ENCODE assay signal across 8 cellular contexts in the genomic region with DNA sequence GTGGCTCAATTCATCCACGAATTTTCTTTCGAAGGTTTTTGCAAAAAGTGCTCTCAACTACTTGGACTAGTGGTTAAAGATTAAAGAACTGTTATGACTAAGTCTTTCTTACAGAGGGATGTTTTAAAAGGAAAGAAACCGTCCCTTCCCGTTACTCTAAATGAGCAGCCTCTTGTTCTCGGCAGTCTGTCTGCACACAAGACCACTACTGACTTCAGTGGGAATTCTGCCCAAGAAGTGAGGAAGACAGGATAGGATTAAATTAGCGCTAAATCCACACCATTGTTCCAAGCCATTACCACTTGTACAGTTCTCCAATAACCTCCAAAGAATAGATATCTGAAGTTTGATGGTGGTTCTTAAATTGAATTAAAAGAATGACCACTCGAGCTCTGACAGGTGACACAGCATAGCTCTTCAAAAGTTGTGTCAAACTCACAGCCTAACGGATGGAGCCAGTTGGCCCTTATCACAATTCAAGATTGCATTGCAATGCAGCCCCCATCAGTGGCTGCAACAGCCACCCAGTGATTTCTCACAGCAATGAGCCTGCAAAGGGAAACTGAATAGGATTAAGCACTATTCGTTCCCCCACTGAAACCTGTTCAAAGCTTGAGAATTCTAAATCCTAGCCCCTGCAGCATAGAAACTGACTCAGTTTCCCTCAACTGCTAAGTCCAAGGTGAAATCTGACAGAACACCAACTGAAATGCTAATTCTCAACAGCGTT. TPM values are rescaled to one million over a fixed set of nuclear protein-coding genes. Genes with fewer than 3 reads are reported as not detected.
DNase-seq lines count a peak whose midpoint lies in the region; ATAC-seq and TF ChIP-seq lines count a peak whose summit lies in the region.

No MANE protein-coding gene starts in this region.

- intact Hi-C loops in ascending aorta (cut with DNase I) (loop anchor here (5.0 kb wide), 3 partner anchors 59 to 174 kb away; no protein-coding TSS in a partner anchor), lower lobe of right lung (cut with DNase I) (no loop called here)

- in situ Hi-C loops in Caki2 (cut with HindIII; ENCODE audit: low pct_unique_long_range_greater_than_20kb, low sequenced_read_pairs): no loop called here

- H3K9me2 ChIP-seq in Karpas-422 (replicated peaks; ENCODE audit: insufficient read depth, low read length): no peaks in the 10 kb centered on the region

- TF ChIP-seq CTCF in ascending aorta (IDR thresholded peaks at IDR 0.05) (no peak), lower lobe of right lung (IDR thresholded peaks at IDR 0.05) (no peak)

- H3K4me3 ChIP-seq in ascending aorta (peak overlapping the region; percentile 96 to 97), lower lobe of right lung (peak overlapping the region; percentile 87), Karpas-422 (ENCODE audit: low read length) (no peak overlapping the region)

- DNase-seq in Caki2 (ENCODE audit: low read depth) (peak; percentile 75), ascending aorta (ENCODE audit: low spot score in 2 of 2) (no peak), lower lobe of right lung (no peak), Karpas-422 (no peak), OCI-M2 (lab: John Stamatoyannopoulos, UW; ENCODE audit: unreplicated experiment) (no peak)

- H3K27me3 ChIP-seq in ascending aorta (no peaks in the 10 kb centered on the region), lower lobe of right lung (ENCODE audit: low read depth) (no peaks in the 10 kb centered on the region), Karpas-422 (ENCODE audit: low read length) (no peaks in the 10 kb centered on the region)

- no peaks in the 10 kb centered on the region for H3K9me3 ChIP-seq in ascending aorta
- H3K9me3 ChIP-seq in lower lobe of right lung: peaks cover 3% of the 10 kb centered on the region
- no peaks in the 10 kb centered on the region for H3K9me3 ChIP-seq in Karpas-422 (ENCODE audit: low read length)

- H3K36me3 ChIP-seq in ascending aorta (no peaks in the 10 kb centered on the region), lower lobe of right lung (no peaks in the 10 kb centered on the region), Karpas-422 (ENCODE audit: insufficient read depth, low read length) (no peaks in the 10 kb centered on the region)

- H3K79me2 ChIP-seq in Karpas-422 (ENCODE audit: low read length): no peaks in the 10 kb centered on the region

- ATAC-seq in HG02763 (IDR thresholded peaks at IDR 0.05; ENCODE audit: unreplicated experiment) (peak; percentile 22), lower lobe of right lung (no peak), HG02610 (IDR thresholded peaks at IDR 0.05; ENCODE audit: unreplicated experiment) (no peak), GM18867 (IDR thresholded peaks at IDR 0.05; ENCODE audit: unreplicated experiment) (no peak)

- H3K9ac ChIP-seq in Karpas-422 (ENCODE audit: low read length): no peak overlapping the region

- H3K4me2 ChIP-seq in Karpas-422 (ENCODE audit: low read depth, low read length, poor library complexity, severe bottlenecking): no peak overlapping the region

- no peaks in the 10 kb centered on the region for H4K20me1 ChIP-seq in Karpas-422 (ENCODE audit: insufficient read depth, low read depth, low read length)

- no peak overlapping the region for H2AFZ ChIP-seq in Karpas-422 (ENCODE audit: low read length)

- peak overlapping the region in 1 of 2 donors; percentile 83 for H3K27ac ChIP-seq in ascending aorta
- H3K27ac ChIP-seq in lower lobe of right lung: no peak overlapping the region
- H3K27ac ChIP-seq in Karpas-422 (ENCODE audit: low read length): no peak overlapping the region

- peaks cover 3 to 7% of the 10 kb centered on the region in 2 donors for H3K4me1 ChIP-seq in ascending aorta
- H3K4me1 ChIP-seq in lower lobe of right lung: peaks cover 18% of the 10 kb centered on the region
- peaks cover 10% of the 10 kb centered on the region for H3K4me1 ChIP-seq in Karpas-422 (ENCODE audit: low read length)

RNA-seq across cellular contexts. Expression of gene EPB41L2, which starts 1.8 kb away (rescaled TPM):
- 37.9 and 66.1 TPM in 2 replicates for total RNA-seq in Caki2 (2014; rRNA removed; shearing (Covaris generic); ENCODE audit: low replicate concordance)
- total RNA-seq in ascending aorta: 163 TPM
- 124 TPM for total RNA-seq in lower lobe of right lung
- 1.7 and 3.7 TPM in 2 replicates for total RNA-seq in Karpas-422 (2014; rRNA removed; shearing (Covaris generic); ENCODE audit: low replicate concordance)
